ENCODE assay signal across 20 cellular contexts in the genomic region with DNA sequence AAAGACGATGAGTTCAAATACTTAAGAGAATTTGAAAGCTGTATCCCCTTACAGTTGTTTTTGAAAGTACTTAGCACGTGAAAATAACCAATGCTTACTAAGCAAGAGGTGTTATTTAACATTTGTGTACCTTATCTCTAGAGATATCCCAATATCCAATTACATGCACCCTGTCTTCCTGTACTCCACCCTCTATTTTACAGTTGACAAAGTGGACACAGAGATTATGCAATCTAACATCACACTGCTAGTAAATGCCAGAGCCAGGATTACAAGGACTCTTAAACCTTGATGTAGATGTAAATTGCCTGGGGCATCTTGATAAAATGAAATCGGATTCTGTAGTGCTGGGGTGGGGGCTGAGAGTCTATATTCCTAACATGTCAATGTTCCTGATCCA.
DNase-seq lines count a peak whose midpoint lies in the region; ATAC-seq, FAIRE-seq and TF ChIP-seq lines count a peak whose summit lies in the region.
"Had no signal": no experiment of that assay in that cellular context is flagged by ENCODE, and none has a peak within 500 bp of the region (broad histone marks: within the 10 kb centered on the region; RNA-seq: fewer than 3 reads in every experiment).

No MANE protein-coding gene starts in this region.

- intact Hi-C loops in HepG2 (cut with micrococcal nuclease; ENCODE audit: unreplicated experiment) = no loop called here

- no peak for TF ChIP-seq CTCF in HepG2 (CRISPR knock-in tag; IDR thresholded peaks at IDR 0.05)

- no peak overlapping the region for H3K4me3 ChIP-seq in HepG2 (replicated peaks in 1 of 3; ENCODE audit: insufficient read depth in 1 of 3, low read depth in 2 of 3, low read length in 3 of 3)
- H3K4me3 ChIP-seq: esophagus squamous epithelium had no signal

- WGBS in HepG2 (ENCODE audit: low lambda C conversion rate) = 28% methylated on average over 3 of the region's 3 CpGs

- TF ChIP-seq EP300 in HepG2 (IDR thresholded peaks at IDR 0.05; ENCODE audit: low read depth in 2 of 2, low read length in 2 of 2) (0 out of 4 replicates have a peak, but pooled peaks of 1 of the 2 experiments have one; percentile 38), HepG2 (CRISPR knock-in tag; IDR thresholded peaks at IDR 0.05; ENCODE audit: borderline replicate concordance) (no peak)

- H3K79me2 ChIP-seq in HepG2 (ENCODE audit: insufficient read depth, low read length) = no peaks in the 10 kb centered on the region

- no peak for TF ChIP-seq POLR2A in HepG2 (IDR thresholded peaks at IDR 0.05; ENCODE audit: insufficient read depth in 1 of 2, low read depth in 2 of 2, low read length in 2 of 2)

- CTCF ChIA-PET in HepG2 (lab: Yijun Ruan, JAX; ENCODE audit: low intra/inter-chr PET ratio, low total read pairs) = no interaction called here

- peaks cover 14% of the 10 kb centered on the region for H3K4me1 ChIP-seq in HepG2 (ENCODE audit: insufficient read depth, low read length)
- H3K4me1 ChIP-seq: esophagus squamous epithelium had no signal

- POLR2A ChIA-PET in HepG2 (lab: Yijun Ruan, JAX) = no interaction called here

- no TSS peak for BruUV-seq in HepG2 (replicated peaks; lab: Mats Ljungman, UMichigan)

- FAIRE-seq in HepG2 (lab: Jason Lieb, UNC) (peak; percentile 65), urothelium cell line (lab: Jason Lieb, UNC) (no peak)
- FAIRE-seq: G401.6, H1 had no signal

- no peak overlapping the region for H3K4me2 ChIP-seq in HepG2 (ENCODE audit: low read depth, low read length)

- DNase-seq in DMS 273 (lab: John Stamatoyannopoulos, UW; ENCODE audit: unreplicated experiment) (peak; percentile 23), DMS 273 treated with DMSO at 0.1 percent for 48 hours (lab: John Stamatoyannopoulos, UW) (no peak), NCI-H2029 treated with DMSO at 0.1 percent for 48 hours (lab: John Stamatoyannopoulos, UW) (peak; percentile 50), RPMI7951 (ENCODE audit: low read depth) (peak; percentile 6), HepG2 (ENCODE audit: low spot score) (peak; percentile 71), urothelium cell line (ENCODE audit: low spot score) (no peak), SK-N-DZ (ENCODE audit: low spot score) (no peak)
- DNase-seq: activated T-cell treated with anti-CD3 and anti-CD28 coated beads for 4 hours; cerebellar nuclear complex; effector CD4-positive, alpha-beta T cell; esophagus squamous epithelium; NCI-H2227 treated with DMSO at 0.1 percent for 48 hours; stimulated activated CD4-positive, alpha-beta T cell treated with anti-CD3 and anti-CD28 coated beads, Interleukin-4, amount 100 ng/mL, for 24 hours; T-helper 17 cell had no signal

- H3K9me3 ChIP-seq in HepG2 (ENCODE audit: low read length) = no peaks in the 10 kb centered on the region
- H3K9me3 ChIP-seq: Caco-2, esophagus squamous epithelium had no signal

- H3K27me3 ChIP-seq in HepG2 (ENCODE audit: control insufficient read depth in 1 of 2, insufficient read depth in 2 of 2, low read length in 2 of 2) = no peaks in the 10 kb centered on the region
- H3K27me3 ChIP-seq: esophagus squamous epithelium had no signal

- H3K27ac ChIP-seq in HepG2 (ENCODE audit: extremely low read length, insufficient read depth, low read length) = no peak overlapping the region
- H3K27ac ChIP-seq: 22Rv1, esophagus squamous epithelium, VCaP had no signal

- no peak overlapping the region for H3K9ac ChIP-seq in HepG2 (ENCODE audit: insufficient read depth, low read depth, low read length)

- no peaks in the 10 kb centered on the region for H3K36me3 ChIP-seq in HepG2 (replicated peaks in 1 of 2; ENCODE audit: control insufficient read depth in 1 of 2, insufficient read depth in 2 of 2, low read length in 2 of 2)

- TF ChIP-seq RAD21 in HepG2 (CRISPR knock-in tag; IDR thresholded peaks at IDR 0.05) = no peak

- H2AFZ ChIP-seq in HepG2 (ENCODE audit: low read length) = no peak overlapping the region

- no peaks in the 10 kb centered on the region for H4K20me1 ChIP-seq in HepG2 (ENCODE audit: insufficient read depth, low read length)

- in situ Hi-C loops in HepG2 (cut with HindIII; ENCODE audit: extremely low pct_ligation_motif_present, low pct_unique_long_range_greater_than_20kb) = no loop called here

- ATAC-seq in HepG2 (peak; percentile 86), GM19351 (IDR thresholded peaks at IDR 0.05; ENCODE audit: unreplicated experiment) (no peak)
- ATAC-seq: T-helper 17 cell had no signal

TF ChIP-seq in HepG2, 621 proteins besides CTCF, POLR2A, EP300 and RAD21 (continues in another document):
- TF ChIP-seq CREB1 (IDR thresholded peaks at IDR 0.05) (no peak), CREB1 (CRISPR knock-in tag; IDR thresholded peaks at IDR 0.05) (no peak), SIX4 (CRISPR knock-in tag; IDR thresholded peaks at IDR 0.05) (peak; percentile 90), ZBTB7B (CRISPR knock-in tag; IDR thresholded peaks at IDR 0.05) (no peak), POLR2AphosphoS2 (IDR thresholded peaks at IDR 0.05; ENCODE audit: low read depth, low read length) (no peak), ZNF891 (CRISPR knock-in tag; IDR thresholded peaks at IDR 0.05) (no peak), HES4 (CRISPR knock-in tag; IDR thresholded peaks at IDR 0.05; ENCODE audit: borderline replicate concordance) (no peak), TBX2 (CRISPR knock-in tag; IDR thresholded peaks at IDR 0.05; ENCODE audit: borderline replicate concordance) (no peak; the same call in 1 of the 2 replicates), ZNF143 (CRISPR knock-in tag; IDR thresholded peaks at IDR 0.05) (no peak), SP1 (IDR thresholded peaks at IDR 0.05) (no peak), SP1 (CRISPR knock-in tag; IDR thresholded peaks at IDR 0.05) (no peak), ZFP62 (CRISPR knock-in tag; IDR thresholded peaks at IDR 0.05) (no peak), REXO4 (CRISPR knock-in tag; IDR thresholded peaks at IDR 0.05; ENCODE audit: borderline replicate concordance) (no peak)
- TF ChIP-seq, protein P1, sequence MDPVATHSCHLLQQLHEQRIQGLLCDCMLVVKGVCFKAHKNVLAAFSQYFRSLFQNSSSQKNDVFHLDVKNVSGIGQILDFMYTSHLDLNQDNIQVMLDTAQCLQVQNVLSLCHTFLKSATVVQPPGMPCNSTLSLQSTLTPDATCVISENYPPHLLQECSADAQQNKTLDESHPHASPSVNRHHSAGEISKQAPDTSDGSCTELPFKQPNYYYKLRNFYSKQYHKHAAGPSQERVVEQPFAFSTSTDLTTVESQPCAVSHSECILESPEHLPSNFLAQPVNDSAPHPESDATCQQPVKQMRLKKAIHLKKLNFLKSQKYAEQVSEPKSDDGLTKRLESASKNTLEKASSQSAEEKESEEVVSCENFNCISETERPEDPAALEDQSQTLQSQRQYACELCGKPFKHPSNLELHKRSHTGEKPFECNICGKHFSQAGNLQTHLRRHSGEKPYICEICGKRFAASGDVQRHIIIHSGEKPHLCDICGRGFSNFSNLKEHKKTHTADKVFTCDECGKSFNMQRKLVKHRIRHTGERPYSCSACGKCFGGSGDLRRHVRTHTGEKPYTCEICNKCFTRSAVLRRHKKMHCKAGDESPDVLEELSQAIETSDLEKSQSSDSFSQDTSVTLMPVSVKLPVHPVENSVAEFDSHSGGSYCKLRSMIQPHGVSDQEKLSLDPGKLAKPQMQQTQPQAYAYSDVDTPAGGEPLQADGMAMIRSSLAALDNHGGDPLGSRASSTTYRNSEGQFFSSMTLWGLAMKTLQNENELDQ (CRISPR knock-in tag; IDR thresholded peaks at IDR 0.05; ENCODE audit: borderline replicate concordance) = no peak
- TF ChIP-seq, protein P2, sequence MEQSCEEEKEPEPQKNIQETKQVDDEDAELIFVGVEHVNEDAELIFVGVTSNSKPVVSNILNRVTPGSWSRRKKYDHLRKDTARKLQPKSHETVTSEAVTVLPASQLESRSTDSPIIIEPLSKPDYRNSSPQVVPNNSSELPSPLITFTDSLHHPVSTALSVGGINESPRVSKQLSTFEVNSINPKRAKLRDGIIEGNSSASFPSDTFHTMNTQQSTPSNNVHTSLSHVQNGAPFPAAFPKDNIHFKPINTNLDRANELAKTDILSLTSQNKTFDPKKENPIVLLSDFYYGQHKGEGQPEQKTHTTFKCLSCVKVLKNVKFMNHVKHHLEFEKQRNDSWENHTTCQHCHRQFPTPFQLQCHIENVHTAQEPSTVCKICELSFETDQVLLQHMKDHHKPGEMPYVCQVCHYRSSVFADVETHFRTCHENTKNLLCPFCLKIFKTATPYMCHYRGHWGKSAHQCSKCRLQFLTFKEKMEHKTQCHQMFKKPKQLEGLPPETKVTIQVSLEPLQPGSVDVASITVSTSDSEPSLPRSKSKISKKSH (CRISPR knock-in tag; IDR thresholded peaks at IDR 0.05; ENCODE audit: borderline replicate concordance) = no peak
- TF ChIP-seq, protein P3, sequence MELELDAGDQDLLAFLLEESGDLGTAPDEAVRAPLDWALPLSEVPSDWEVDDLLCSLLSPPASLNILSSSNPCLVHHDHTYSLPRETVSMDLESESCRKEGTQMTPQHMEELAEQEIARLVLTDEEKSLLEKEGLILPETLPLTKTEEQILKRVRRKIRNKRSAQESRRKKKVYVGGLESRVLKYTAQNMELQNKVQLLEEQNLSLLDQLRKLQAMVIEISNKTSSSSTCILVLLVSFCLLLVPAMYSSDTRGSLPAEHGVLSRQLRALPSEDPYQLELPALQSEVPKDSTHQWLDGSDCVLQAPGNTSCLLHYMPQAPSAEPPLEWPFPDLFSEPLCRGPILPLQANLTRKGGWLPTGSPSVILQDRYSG (CRISPR knock-in tag; IDR thresholded peaks at IDR 0.05) = no peak
- TF ChIP-seq, protein P4, sequence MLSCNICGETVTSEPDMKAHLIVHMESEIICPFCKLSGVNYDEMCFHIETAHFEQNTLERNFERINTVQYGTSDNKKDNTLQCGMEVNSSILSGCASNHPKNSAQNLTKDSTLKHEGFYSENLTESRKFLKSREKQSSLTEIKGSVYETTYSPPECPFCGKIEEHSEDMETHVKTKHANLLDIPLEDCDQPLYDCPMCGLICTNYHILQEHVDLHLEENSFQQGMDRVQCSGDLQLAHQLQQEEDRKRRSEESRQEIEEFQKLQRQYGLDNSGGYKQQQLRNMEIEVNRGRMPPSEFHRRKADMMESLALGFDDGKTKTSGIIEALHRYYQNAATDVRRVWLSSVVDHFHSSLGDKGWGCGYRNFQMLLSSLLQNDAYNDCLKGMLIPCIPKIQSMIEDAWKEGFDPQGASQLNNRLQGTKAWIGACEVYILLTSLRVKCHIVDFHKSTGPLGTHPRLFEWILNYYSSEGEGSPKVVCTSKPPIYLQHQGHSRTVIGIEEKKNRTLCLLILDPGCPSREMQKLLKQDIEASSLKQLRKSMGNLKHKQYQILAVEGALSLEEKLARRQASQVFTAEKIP (CRISPR knock-in tag; IDR thresholded peaks at IDR 0.05; ENCODE audit: borderline replicate concordance) = no peak

Comparison
In these comparisons a context has a peak if more than half of its experiments do, and no peak if none do; other contexts are left out.
1. DNase-seq: peak in DMS 273 (single experiment), NCI-H2029 treated with DMSO at 0.1 percent for 48 hours (single experiment), RPMI7951 (single experiment) and HepG2 (single experiment); none in DMS 273 treated with DMSO at 0.1 percent for 48 hours (single experiment), urothelium cell line (single experiment) and SK-N-DZ (single experiment).